11 cellular contexts compared by ENCODE assay signal in genomic region chr10:133127291-133128125, GRCh38. TPM values are rescaled to one million over a fixed set of nuclear protein-coding genes. Genes with fewer than 3 reads are reported as not detected.
DNase-seq lines count a peak whose midpoint lies in the region; ATAC-seq and TF ChIP-seq lines count a peak whose summit lies in the region.
"Had no signal": no experiment of that assay in that cellular context is flagged by ENCODE, and none has a peak within 500 bp of the region (broad histone marks: within the 10 kb centered on the region; RNA-seq: fewer than 3 reads in every experiment).

No MANE protein-coding gene starts in this region.

- DNase-seq in SKM-1 treated with dmso at 0.1 percent for 144 hours (lab: John Stamatoyannopoulos, UW; ENCODE audit: unreplicated experiment) = peak; percentile 41
- DNase-seq in SKM-1 (lab: John Stamatoyannopoulos, UW; ENCODE audit: unreplicated experiment) = no peak
- peak; percentile 31 for DNase-seq in T1000 (lab: John Stamatoyannopoulos, UW)
- peak; percentile 88 for DNase-seq in endodermal cell
- DNase-seq in stimulated activated CD4-positive, alpha-beta T cell treated with anti-CD3 and anti-CD28 coated beads, Interleukin-2, amount 100 ng/mL, for 48 hours = peak; percentile 48
- no peak for DNase-seq in effector CD4-positive, alpha-beta T cell
- DNase-seq in D341Med (ENCODE audit: low spot score) = no peak
- DNase-seq: MV-4-11 had no signal

- no peak for TF ChIP-seq CTCF in endodermal cell (conservative IDR thresholded peaks at IDR 0.05)

- no peaks in the 10 kb centered on the region for H3K9me3 ChIP-seq in endodermal cell (ENCODE audit: control insufficient read depth, low read length)

- H3K9me3 Mint-ChIP-seq in endodermal cell = no peaks in the 10 kb centered on the region

- H3K4me1 Mint-ChIP-seq in endodermal cell = no peaks in the 10 kb centered on the region

- H3K4me1 ChIP-seq in endodermal cell (ENCODE audit: control insufficient read depth, insufficient read depth, low read length) = no peaks in the 10 kb centered on the region
- H3K4me1 ChIP-seq: parathyroid adenoma had no signal

- no peak for ATAC-seq in GM21515 (IDR thresholded peaks at IDR 0.05; ENCODE audit: unreplicated experiment)

- no peaks in the 10 kb centered on the region for H3K27me3 ChIP-seq in endodermal cell (ENCODE audit: control insufficient read depth, insufficient read depth, low read length, poor library complexity, severe bottlenecking)

- no peak overlapping the region for H3K27ac ChIP-seq in endodermal cell (ENCODE audit: low read depth, low read length)
- H3K27ac ChIP-seq: parathyroid adenoma had no signal

- no peaks in the 10 kb centered on the region for H3K36me3 ChIP-seq in endodermal cell (ENCODE audit: control insufficient read depth, insufficient read depth, low read length)

- no peak overlapping the region for H3K27ac Mint-ChIP-seq in endodermal cell

- no peak overlapping the region for H3K9ac ChIP-seq in endodermal cell (ENCODE audit: extremely low read depth, low read length, poor library complexity, severe bottlenecking)
- H3K9ac ChIP-seq: parathyroid adenoma had no signal

- peaks cover 2% of the 10 kb centered on the region for H3K27me3 Mint-ChIP-seq in endodermal cell (ENCODE audit: insufficient read depth)

- WGBS in endodermal cell (ENCODE audit: insufficient coverage in 1 of 2, insufficient read length in 1 of 2), 2 experiments = 77 to 98% methylated on average over 14 to 32 of the region's 36 CpGs

- H3K36me3 Mint-ChIP-seq in endodermal cell (ENCODE audit: low read depth) = no peaks in the 10 kb centered on the region

- H3K4me3 ChIP-seq in endodermal cell (ENCODE audit: low read length) = no peak overlapping the region

- no peak overlapping the region for H3K4me3 Mint-ChIP-seq in endodermal cell

RNA-seq across cellular contexts. Expression of gene KNDC1, which starts 32.5 kb away (rescaled TPM):
- total RNA-seq in endodermal cell = 1 to 10 TPM; 6.5 to 9.6 TPM
- 7.3 TPM for polyA plus RNA-seq in endodermal cell (2013, experiment 1 of 2)
- 4.6 TPM for polyA plus RNA-seq in endodermal cell (2013, experiment 2 of 2)
- total RNA-seq: RPMI7951 had no signal

RNA-seq across cellular contexts. Expression of gene ADGRA1, which starts 39.8 kb away (rescaled TPM):
- 1 to 10 TPM in 1 of 2 donors, under 1 TPM in 1; 0.24 to 1.0 TPM for total RNA-seq in endodermal cell
- 5.6 TPM for polyA plus RNA-seq in endodermal cell (2013, experiment 1 of 2)
- polyA plus RNA-seq in endodermal cell (2013, experiment 2 of 2) = 6.9 TPM
- total RNA-seq: RPMI7951 had no signal

Comparison
In these comparisons a context has a peak if more than half of its experiments do, and no peak if none do; other contexts are left out.
1. DNase-seq: peak in SKM-1 treated with dmso at 0.1 percent for 144 hours (single experiment), T1000 (single experiment), endodermal cell (single experiment) and stimulated activated CD4-positive, alpha-beta T cell treated with anti-CD3 and anti-CD28 coated beads, Interleukin-2, amount 100 ng/mL, for 48 hours (2 of 2); none in SKM-1 (single experiment), effector CD4-positive, alpha-beta T cell (single experiment) and D341Med (single experiment).